ENCODE assay signal across 8 cellular contexts in the genomic region with DNA sequence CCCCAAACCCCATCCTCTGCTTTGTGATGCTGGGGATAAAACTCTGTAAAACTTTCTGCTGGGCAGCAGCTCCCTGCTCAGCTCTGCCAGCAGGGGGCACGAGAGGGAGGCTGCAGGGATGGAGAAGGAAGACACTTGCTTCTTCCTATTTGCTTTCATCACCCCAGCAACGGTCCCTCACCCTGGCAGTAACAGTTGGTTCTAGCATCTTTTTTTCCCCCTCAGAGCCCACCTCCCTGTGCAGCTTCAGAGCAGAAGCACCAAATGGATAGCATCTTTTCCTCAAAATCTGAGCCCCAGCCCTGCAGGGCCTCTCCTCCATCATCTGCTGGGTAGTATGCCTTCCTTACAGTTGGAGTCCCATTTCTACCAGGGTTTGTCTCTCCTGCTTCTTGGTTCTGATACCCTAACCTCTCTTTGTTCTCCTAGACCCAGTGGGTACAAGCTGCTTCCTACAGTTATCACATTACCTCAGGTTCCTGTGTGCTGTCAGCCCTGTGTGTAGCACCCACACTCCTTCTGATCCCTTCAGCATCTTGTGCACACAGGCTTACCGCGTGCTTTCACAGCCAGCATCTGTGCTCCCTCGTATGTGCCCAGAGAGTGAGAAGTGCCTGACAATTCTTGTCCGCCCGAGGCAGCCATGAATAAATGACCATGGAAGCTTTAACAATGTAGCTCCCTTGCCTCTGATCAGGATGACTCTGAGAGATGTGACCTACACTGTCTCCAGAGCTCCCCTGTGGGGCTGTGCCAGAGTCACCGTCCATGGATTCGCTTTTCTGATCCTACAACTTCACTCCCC. TPM values are rescaled to one million over a fixed set of nuclear protein-coding genes. Genes with fewer than 3 reads are reported as not detected.
A peak's percentile ranks its signal among the peaks of the same experiment; 100 is the strongest.
DNase-seq lines count a peak whose midpoint lies in the region; ATAC-seq and TF ChIP-seq lines count a peak whose summit lies in the region.

No MANE protein-coding gene starts in this region.

- intact Hi-C loops in posterior vena cava (cut with DNase I) = no loop called here

- H3K9me3 Mint-ChIP-seq in CD4-positive, CD25-positive, alpha-beta regulatory T cell = no peaks in the 10 kb centered on the region

- H3K9me3 ChIP-seq in CD4-positive, CD25-positive, alpha-beta regulatory T cell (ENCODE audit: control insufficient read depth in 2 of 2, low read length in 2 of 2) = no peaks in the 10 kb centered on the region

- no peaks in the 10 kb centered on the region for H3K27me3 Mint-ChIP-seq in CD4-positive, CD25-positive, alpha-beta regulatory T cell

- ATAC-seq in CD4-positive, CD25-positive, alpha-beta regulatory T cell (ENCODE audit: low read depth in 2 of 2) = peak; percentile 89
- ATAC-seq in GM19372 (IDR thresholded peaks at IDR 0.05; ENCODE audit: low read depth, unreplicated experiment) = peak; percentile 53

- peaks cover under 1 to 50% (median 20%) of the 10 kb centered on the region in 4 donors for H3K4me1 Mint-ChIP-seq in CD4-positive, CD25-positive, alpha-beta regulatory T cell

- peak overlapping the region; percentile 24 to 82 (median 66) for H3K4me3 Mint-ChIP-seq in CD4-positive, CD25-positive, alpha-beta regulatory T cell

- peak; percentile 72 to 85 (median 78) for DNase-seq in CD4-positive, CD25-positive, alpha-beta regulatory T cell
- DNase-seq in SKM-1 treated with dmso at 0.1 percent for 144 hours (lab: John Stamatoyannopoulos, UW; ENCODE audit: unreplicated experiment) (peak; percentile 77), germinal center (ENCODE audit: low spot score) (peak; percentile 78), posterior vena cava (ENCODE audit: low spot score) (peak; percentile 90), ureter (ENCODE audit: low spot score) (peak; percentile 83)
- peak; percentile 84 for DNase-seq in activated naive CD4-positive, alpha-beta T cell treated with Interleukin-2 at 50 U/mL for 16 hours

- peak overlapping the region; percentile 77 to 88 (median 88) for H3K27ac Mint-ChIP-seq in CD4-positive, CD25-positive, alpha-beta regulatory T cell

- H3K4me3 ChIP-seq in CD4-positive, CD25-positive, alpha-beta regulatory T cell (ENCODE audit: low read depth, low read length) = peak overlapping the region; percentile 68

- no peaks in the 10 kb centered on the region for H3K36me3 ChIP-seq in CD4-positive, CD25-positive, alpha-beta regulatory T cell (ENCODE audit: control insufficient read depth, insufficient read depth, low read length)

- H3K4me1 ChIP-seq in CD4-positive, CD25-positive, alpha-beta regulatory T cell (ENCODE audit: control insufficient read depth, insufficient read depth, low read length, poor library complexity, severe bottlenecking) = peaks cover 15% of the 10 kb centered on the region

- no peaks in the 10 kb centered on the region for H3K27me3 ChIP-seq in CD4-positive, CD25-positive, alpha-beta regulatory T cell (ENCODE audit: control insufficient read depth, insufficient read depth, low read length)

- peak; percentile 87 for TF ChIP-seq CTCF in LNCAP (IDR thresholded peaks at IDR 0.05)

- peak overlapping the region; percentile 65 for H3K27ac ChIP-seq in CD4-positive, CD25-positive, alpha-beta regulatory T cell (ENCODE audit: insufficient read depth, low read length, poor library complexity, severe bottlenecking)

- no peaks in the 10 kb centered on the region for H3K36me3 Mint-ChIP-seq in CD4-positive, CD25-positive, alpha-beta regulatory T cell

RNA-seq across cellular contexts. Expression of gene CKAP2L, which starts 14.5 kb away (rescaled TPM):
- total RNA-seq in CD4-positive, CD25-positive, alpha-beta regulatory T cell = 3.4 TPM
- polyA plus RNA-seq in CD4-positive, CD25-positive, alpha-beta regulatory T cell = 1 to 10 TPM in 1 of 4 donors, under 1 TPM in 3; 0.43 to 1.5 (median 0.76) TPM
- total RNA-seq in posterior vena cava (under 1 TPM; 0.24 to 0.65 TPM), ureter (1.2 TPM)

RNA-seq across cellular contexts. Expression of gene NT5DC4, which starts 29.1 kb away (rescaled TPM):
- total RNA-seq in CD4-positive, CD25-positive, alpha-beta regulatory T cell = not detected
- polyA plus RNA-seq in CD4-positive, CD25-positive, alpha-beta regulatory T cell = not detected
- total RNA-seq in posterior vena cava (not detected), ureter (not detected)

RNA-seq across cellular contexts. Expression of gene IL1A, which starts 34.3 kb away (rescaled TPM):
- 0.17 TPM for total RNA-seq in CD4-positive, CD25-positive, alpha-beta regulatory T cell
- not detected for polyA plus RNA-seq in CD4-positive, CD25-positive, alpha-beta regulatory T cell
- total RNA-seq in posterior vena cava (not detected), ureter (5.9 TPM)

Comparison
In these comparisons a context has a peak if more than half of its experiments do, and no peak if none do; other contexts are left out.
1. Peak in every context shown above with its lines: DNase-seq, ATAC-seq, H3K4me3 ChIP-seq and H3K27ac ChIP-seq.